Comparison of ENCODE assay signal across 1 cellular context in genomic region chr1:101119289-101119688, GRCh38.
TF ChIP-seq lines count a peak whose summit lies in the region.

No MANE protein-coding gene starts in this region.

TF ChIP-seq in K562, 482 proteins besides CTCF, POLR2A, EP300 and RAD21 (continued from another document and continues in another):
- TF ChIP-seq NFE2 (IDR thresholded peaks at IDR 0.05; ENCODE audit: low read depth), result peak; percentile 27; the same call in 1 of the 2 replicates
- TF ChIP-seq PHB2 (IDR thresholded peaks at IDR 0.05; ENCODE audit: low read depth), result peak; percentile 25; the same call in 1 of the 2 replicates
- TF ChIP-seq NCOR1 (IDR thresholded peaks at IDR 0.05), result peak; percentile 89
- peak; percentile 71; the same call in 1 of the 2 replicates for TF ChIP-seq ZEB2 (IDR thresholded peaks at IDR 0.05)
- no peak for TF ChIP-seq CBX5 (IDR thresholded peaks at IDR 0.05; ENCODE audit: borderline replicate concordance, low read depth)
- peak; percentile 15; the same call in 1 of the 2 replicates for TF ChIP-seq CREB1 (IDR thresholded peaks at IDR 0.05)
- 0 out of 2 replicates have a peak, but pooled peaks have one; percentile 34 for TF ChIP-seq CREB1 (CRISPR knock-in tag; IDR thresholded peaks at IDR 0.05)
- TF ChIP-seq FOXJ3 (CRISPR knock-in tag; IDR thresholded peaks at IDR 0.05), result no peak
- no peak for TF ChIP-seq COPS2 (conservative IDR thresholded peaks at IDR 0.05)
- TF ChIP-seq CREM (IDR thresholded peaks at IDR 0.05; ENCODE audit: low read depth), result peak; percentile 51
- peak; percentile 48; the same call in 1 of the 2 replicates for TF ChIP-seq GATA2 (CRISPR knock-in tag; IDR thresholded peaks at IDR 0.05)
- no peak for TF ChIP-seq SRSF3 (IDR thresholded peaks at IDR 0.05; ENCODE audit: insufficient read depth, low read length)
- no peak for TF ChIP-seq CBX3 (IDR thresholded peaks at IDR 0.05; ENCODE audit: borderline replicate concordance in 1 of 2, low read length in 2 of 2)
- no peak for TF ChIP-seq PHTF2 (CRISPR knock-in tag; IDR thresholded peaks at IDR 0.05)
- no peak for TF ChIP-seq TCF7L2 (IDR thresholded peaks at IDR 0.05; ENCODE audit: low read depth, low read length)
- no peak for TF ChIP-seq MYC (IDR thresholded peaks at IDR 0.05; ENCODE audit: low read depth, low read length)
- no peak for TF ChIP-seq MYC (CRISPR knock-in tag; IDR thresholded peaks at IDR 0.05; ENCODE audit: borderline replicate concordance, low read depth)
- no peak for TF ChIP-seq ZNF445 (CRISPR knock-in tag; IDR thresholded peaks at IDR 0.05; ENCODE audit: low read depth)
- TF ChIP-seq, protein P1, sequence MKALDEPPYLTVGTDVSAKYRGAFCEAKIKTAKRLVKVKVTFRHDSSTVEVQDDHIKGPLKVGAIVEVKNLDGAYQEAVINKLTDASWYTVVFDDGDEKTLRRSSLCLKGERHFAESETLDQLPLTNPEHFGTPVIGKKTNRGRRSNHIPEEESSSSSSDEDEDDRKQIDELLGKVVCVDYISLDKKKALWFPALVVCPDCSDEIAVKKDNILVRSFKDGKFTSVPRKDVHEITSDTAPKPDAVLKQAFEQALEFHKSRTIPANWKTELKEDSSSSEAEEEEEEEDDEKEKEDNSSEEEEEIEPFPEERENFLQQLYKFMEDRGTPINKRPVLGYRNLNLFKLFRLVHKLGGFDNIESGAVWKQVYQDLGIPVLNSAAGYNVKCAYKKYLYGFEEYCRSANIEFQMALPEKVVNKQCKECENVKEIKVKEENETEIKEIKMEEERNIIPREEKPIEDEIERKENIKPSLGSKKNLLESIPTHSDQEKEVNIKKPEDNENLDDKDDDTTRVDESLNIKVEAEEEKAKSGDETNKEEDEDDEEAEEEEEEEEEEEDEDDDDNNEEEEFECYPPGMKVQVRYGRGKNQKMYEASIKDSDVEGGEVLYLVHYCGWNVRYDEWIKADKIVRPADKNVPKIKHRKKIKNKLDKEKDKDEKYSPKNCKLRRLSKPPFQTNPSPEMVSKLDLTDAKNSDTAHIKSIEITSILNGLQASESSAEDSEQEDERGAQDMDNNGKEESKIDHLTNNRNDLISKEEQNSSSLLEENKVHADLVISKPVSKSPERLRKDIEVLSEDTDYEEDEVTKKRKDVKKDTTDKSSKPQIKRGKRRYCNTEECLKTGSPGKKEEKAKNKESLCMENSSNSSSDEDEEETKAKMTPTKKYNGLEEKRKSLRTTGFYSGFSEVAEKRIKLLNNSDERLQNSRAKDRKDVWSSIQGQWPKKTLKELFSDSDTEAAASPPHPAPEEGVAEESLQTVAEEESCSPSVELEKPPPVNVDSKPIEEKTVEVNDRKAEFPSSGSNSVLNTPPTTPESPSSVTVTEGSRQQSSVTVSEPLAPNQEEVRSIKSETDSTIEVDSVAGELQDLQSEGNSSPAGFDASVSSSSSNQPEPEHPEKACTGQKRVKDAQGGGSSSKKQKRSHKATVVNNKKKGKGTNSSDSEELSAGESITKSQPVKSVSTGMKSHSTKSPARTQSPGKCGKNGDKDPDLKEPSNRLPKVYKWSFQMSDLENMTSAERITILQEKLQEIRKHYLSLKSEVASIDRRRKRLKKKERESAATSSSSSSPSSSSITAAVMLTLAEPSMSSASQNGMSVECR (CRISPR knock-in tag; IDR thresholded peaks at IDR 0.05), result no peak
- peak; percentile 31; the same call in 1 of the 2 replicates for TF ChIP-seq EP400 (IDR thresholded peaks at IDR 0.05)
- TF ChIP-seq TCFL5 (CRISPR knock-in tag; conservative IDR thresholded peaks at IDR 0.05), result no peak
- peak; percentile 60 for TF ChIP-seq FOSL1 (tag; conservative IDR thresholded peaks at IDR 0.05)
- no peak for TF ChIP-seq MAFK (IDR thresholded peaks at IDR 0.05; ENCODE audit: low read length)
- TF ChIP-seq ZNF274 (IDR thresholded peaks at IDR 0.05; ENCODE audit: borderline replicate concordance, low read depth, low read length), result no peak
- TF ChIP-seq TCF3 (CRISPR knock-in tag; IDR thresholded peaks at IDR 0.05), result peak; percentile 85
- TF ChIP-seq ZKSCAN1 (IDR thresholded peaks at IDR 0.05; ENCODE audit: low read depth, low read length), result no peak
- no peak for TF ChIP-seq ZNF41 (CRISPR knock-in tag; conservative IDR thresholded peaks at IDR 0.05)
- TF ChIP-seq TAF9B (IDR thresholded peaks at IDR 0.05; ENCODE audit: partially characterized antibody), result peak; percentile 45
- TF ChIP-seq HDAC1 (IDR thresholded peaks at IDR 0.05), result peak in 1 of 2 experiments; percentile 55; a peak in 1 of 4 replicates
- TF ChIP-seq RFX1 (IDR thresholded peaks at IDR 0.05), result no peak
- TF ChIP-seq ZNF518B (CRISPR knock-in tag; IDR thresholded peaks at IDR 0.05), result no peak
- TF ChIP-seq SMARCE1 (IDR thresholded peaks at IDR 0.05), result peak; percentile 67; the same call in 1 of the 2 replicates
- TF ChIP-seq POLR2B (IDR thresholded peaks at IDR 0.05; ENCODE audit: low read depth, partially characterized antibody), result no peak
- peak; percentile 96 for TF ChIP-seq CBFA2T3 (IDR thresholded peaks at IDR 0.05)
- 0 out of 2 replicates have a peak, but pooled peaks have one; percentile 10 for TF ChIP-seq ATF7 (IDR thresholded peaks at IDR 0.05)
- TF ChIP-seq KDM1A (IDR thresholded peaks at IDR 0.05), result peak; percentile 86 to 88
- no peak for TF ChIP-seq HOMEZ (CRISPR knock-in tag; IDR thresholded peaks at IDR 0.05)
- no peak for TF ChIP-seq ZNF175 (CRISPR knock-in tag; IDR thresholded peaks at IDR 0.05; ENCODE audit: low read depth)
- no peak for TF ChIP-seq HNRNPUL1 (IDR thresholded peaks at IDR 0.05; ENCODE audit: low read length)
- no peak for TF ChIP-seq ZBTB33 (CRISPR knock-in tag; IDR thresholded peaks at IDR 0.05)
- peak; percentile 29; the same call in 1 of the 2 replicates for TF ChIP-seq NCOA1 (IDR thresholded peaks at IDR 0.05; ENCODE audit: low read depth)
- no peak for TF ChIP-seq ZNF134 (CRISPR knock-in tag; conservative IDR thresholded peaks at IDR 0.05)
- peak; percentile 61; the same call in 1 of the 2 replicates for TF ChIP-seq STAT5A (IDR thresholded peaks at IDR 0.05; ENCODE audit: borderline replicate concordance, low read length)
- peak; percentile 76; the same call in 1 of the 2 replicates for TF ChIP-seq LCOR (CRISPR knock-in tag; IDR thresholded peaks at IDR 0.05)
- TF ChIP-seq, protein P2, sequence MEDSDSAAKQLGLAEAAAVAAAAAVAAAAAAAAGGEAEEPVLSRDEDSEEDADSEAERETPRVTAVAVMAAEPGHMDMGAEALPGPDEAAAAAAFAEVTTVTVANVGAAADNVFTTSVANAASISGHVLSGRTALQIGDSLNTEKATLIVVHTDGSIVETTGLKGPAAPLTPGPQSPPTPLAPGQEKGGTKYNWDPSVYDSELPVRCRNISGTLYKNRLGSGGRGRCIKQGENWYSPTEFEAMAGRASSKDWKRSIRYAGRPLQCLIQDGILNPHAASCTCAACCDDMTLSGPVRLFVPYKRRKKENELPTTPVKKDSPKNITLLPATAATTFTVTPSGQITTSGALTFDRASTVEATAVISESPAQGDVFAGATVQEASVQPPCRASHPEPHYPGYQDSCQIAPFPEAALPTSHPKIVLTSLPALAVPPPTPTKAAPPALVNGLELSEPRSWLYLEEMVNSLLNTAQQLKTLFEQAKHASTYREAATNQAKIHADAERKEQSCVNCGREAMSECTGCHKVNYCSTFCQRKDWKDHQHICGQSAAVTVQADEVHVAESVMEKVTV (CRISPR knock-in tag; IDR thresholded peaks at IDR 0.05), result no peak
- no peak for TF ChIP-seq YY1 (IDR thresholded peaks at IDR 0.05; ENCODE audit: borderline replicate concordance in 1 of 3, control insufficient read depth in 1 of 3, extremely low read depth in 1 of 3, insufficient read depth in 3 of 3, insufficient read length in 1 of 3, insufficient replicate concordance in 2 of 3, low read depth in 1 of 3, low read length in 2 of 3)
- TF ChIP-seq HDAC2 (IDR thresholded peaks at IDR 0.05), result peak; percentile 63; the same call in 1 of the 2 replicates
- peak; percentile 40; the same call in 1 of the 2 replicates for TF ChIP-seq GABPB1 (CRISPR knock-in tag; IDR thresholded peaks at IDR 0.05)
- TF ChIP-seq CC2D1A (IDR thresholded peaks at IDR 0.05), result no peak; the same call in 1 of the 2 replicates
- TF ChIP-seq RAD51 (IDR thresholded peaks at IDR 0.05; ENCODE audit: borderline replicate concordance, low read depth), result no peak
- TF ChIP-seq MEIS2 (IDR thresholded peaks at IDR 0.05; ENCODE audit: partially characterized antibody), result peak; percentile 64
- no peak for TF ChIP-seq POLR3G (IDR thresholded peaks at IDR 0.05; ENCODE audit: extremely low read depth, insufficient read length, insufficient replicate concordance)
- TF ChIP-seq, protein P3, sequence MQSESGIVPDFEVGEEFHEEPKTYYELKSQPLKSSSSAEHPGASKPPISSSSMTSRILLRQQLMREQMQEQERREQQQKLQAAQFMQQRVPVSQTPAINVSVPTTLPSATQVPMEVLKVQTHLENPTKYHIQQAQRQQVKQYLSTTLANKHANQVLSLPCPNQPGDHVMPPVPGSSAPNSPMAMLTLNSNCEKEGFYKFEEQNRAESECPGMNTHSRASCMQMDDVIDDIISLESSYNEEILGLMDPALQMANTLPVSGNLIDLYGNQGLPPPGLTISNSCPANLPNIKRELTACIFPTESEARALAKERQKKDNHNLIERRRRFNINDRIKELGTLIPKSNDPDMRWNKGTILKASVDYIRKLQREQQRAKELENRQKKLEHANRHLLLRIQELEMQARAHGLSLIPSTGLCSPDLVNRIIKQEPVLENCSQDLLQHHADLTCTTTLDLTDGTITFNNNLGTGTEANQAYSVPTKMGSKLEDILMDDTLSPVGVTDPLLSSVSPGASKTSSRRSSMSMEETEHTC (IDR thresholded peaks at IDR 0.05), result no peak
- TF ChIP-seq SMARCA4 (IDR thresholded peaks at IDR 0.05), result peak; percentile 69
- peak in 1 of 2 experiments; percentile 21; a peak in 1 of 4 replicates for TF ChIP-seq MNT (conservative IDR thresholded peaks at IDR 0.05)
- peak; percentile 28; the same call in 1 of the 2 replicates for TF ChIP-seq NBN (IDR thresholded peaks at IDR 0.05; ENCODE audit: low read depth)
